In genomic region chr5:140398379-140398811, GRCh38 we compare ENCODE assay signal across 1 cellular context.
TF ChIP-seq lines count a peak whose summit lies in the region.

No MANE protein-coding gene starts in this region.

TF ChIP-seq in WTC11, 78 proteins besides CTCF, POLR2A, EP300 and RAD21 (continued from another document):
- TF ChIP-seq ATF6 (CRISPR knock-in tag; IDR thresholded peaks at IDR 0.05) = no peak
